15 cellular contexts compared by ENCODE assay signal in genomic region chr6:44561062-44561591, GRCh38.
DNase-seq lines count a peak whose midpoint lies in the region; ATAC-seq, FAIRE-seq and TF ChIP-seq lines count a peak whose summit lies in the region.
"Had no signal": no experiment of that assay in that cellular context is flagged by ENCODE, and none has a peak within 500 bp of the region (broad histone marks: within the 10 kb centered on the region; RNA-seq: fewer than 3 reads in every experiment).

No MANE protein-coding gene starts in this region.

- peak overlapping the region; percentile 85 for H3K27ac ChIP-seq in SJCRH30
- no peak overlapping the region for H3K27ac ChIP-seq in suprapubic skin
- H3K27ac ChIP-seq: A549, transverse colon had no signal

- ATAC-seq in activated CD8-positive, alpha-beta T cell treated with anti-CD3 and anti-CD28 coated beads for 36 hours = no peak
- no peak for ATAC-seq in activated CD8-positive, alpha-beta T cell treated with anti-CD3 and anti-CD28 coated beads, Interleukin-2, amount 10 ng/mL, durations not matched to agents 7 days and 5 days
- ATAC-seq in GM18505 (IDR thresholded peaks at IDR 0.05; ENCODE audit: unreplicated experiment) = no peak
- no peak for ATAC-seq in GM21381 (IDR thresholded peaks at IDR 0.05; ENCODE audit: unreplicated experiment)
- ATAC-seq: A549 had no signal

- peaks cover 14% of the 10 kb centered on the region for H3K4me1 Mint-ChIP-seq in activated CD8-positive, alpha-beta T cell treated with anti-CD3 and anti-CD28 coated beads for 36 hours (ENCODE audit: low read depth)
- peaks cover 7% of the 10 kb centered on the region for H3K4me1 Mint-ChIP-seq in activated CD8-positive, alpha-beta T cell treated with anti-CD3 and anti-CD28 coated beads, Interleukin-2, amount 10 ng/mL, durations not matched to agents 7 days and 5 days (ENCODE audit: low read depth)

- TF ChIP-seq POLR2A in suprapubic skin (IDR thresholded peaks at IDR 0.05) (no peak), GM18505 (IDR thresholded peaks at IDR 0.05; ENCODE audit: borderline replicate concordance, extremely low read depth, insufficient read depth, insufficient read length) (no peak)

- H3K4me3 ChIP-seq in SJCRH30 (peak overlapping the region; percentile 71), iPS-15b (ENCODE audit: low read depth, low read length) (peak overlapping the region; percentile 6), suprapubic skin (peak overlapping the region; percentile 29)
- H3K4me3 ChIP-seq: A549, lung had no signal

- H3K9ac ChIP-seq in iPS-15b (ENCODE audit: low read depth, low read length) = no peak overlapping the region

- TF ChIP-seq EP300 in suprapubic skin (IDR thresholded peaks at IDR 0.05) = no peak

- H3K4me3 Mint-ChIP-seq in activated CD8-positive, alpha-beta T cell treated with anti-CD3 and anti-CD28 coated beads for 36 hours = no peak overlapping the region
- H3K4me3 Mint-ChIP-seq in activated CD8-positive, alpha-beta T cell treated with anti-CD3 and anti-CD28 coated beads, Interleukin-2, amount 10 ng/mL, durations not matched to agents 7 days and 5 days = no peak overlapping the region
- H3K4me3 Mint-ChIP-seq: central memory CD8-positive, alpha-beta T cell had no signal

- no peaks in the 10 kb centered on the region for H3K9me3 Mint-ChIP-seq in activated CD8-positive, alpha-beta T cell treated with anti-CD3 and anti-CD28 coated beads for 36 hours
- no peaks in the 10 kb centered on the region for H3K9me3 Mint-ChIP-seq in activated CD8-positive, alpha-beta T cell treated with anti-CD3 and anti-CD28 coated beads, Interleukin-2, amount 10 ng/mL, durations not matched to agents 7 days and 5 days (ENCODE audit: insufficient read depth)
- H3K9me3 Mint-ChIP-seq: central memory CD8-positive, alpha-beta T cell had no signal

- POLR2A ChIA-PET in activated CD8-positive, alpha-beta T cell treated with anti-CD3 and anti-CD28 coated beads for 36 hours (lab: Charles Lee) = no interaction called here
- POLR2A ChIA-PET in activated CD8-positive, alpha-beta T cell treated with anti-CD3 and anti-CD28 coated beads, Interleukin-2, amount 10 ng/mL, durations not matched to agents 7 days and 5 days (lab: Charles Lee) = no interaction called here

- 8% methylated on average over 19 of the region's 25 CpGs for WGBS in suprapubic skin

- peak; percentile 26 for DNase-seq in activated CD8-positive, alpha-beta T cell treated with anti-CD3 and anti-CD28 coated beads for 36 hours
- no peak for DNase-seq in activated CD8-positive, alpha-beta T cell treated with anti-CD3 and anti-CD28 coated beads, Interleukin-2, amount 10 ng/mL, durations not matched to agents 7 days and 5 days
- peak; percentile 53 to 72 for DNase-seq in SJCRH30
- DNase-seq in suprapubic skin (ENCODE audit: low spot score in 2 of 2) = peak in 1 of 2 donors; percentile 65
- no peak for DNase-seq in RCC 7860 (ENCODE audit: low spot score)
- DNase-seq: NCI-H2171, nucleus accumbens, transverse colon had no signal

- H3K4me1 ChIP-seq in SJCRH30 = peaks cover 22% of the 10 kb centered on the region
- H3K4me1 ChIP-seq in iPS-15b (ENCODE audit: control insufficient read depth, insufficient read depth, low read length) = peaks cover 3% of the 10 kb centered on the region
- peaks cover 16% of the 10 kb centered on the region for H3K4me1 ChIP-seq in suprapubic skin
- H3K4me1 ChIP-seq: A549 had no signal

- intact Hi-C loops in activated CD8-positive, alpha-beta T cell treated with anti-CD3 and anti-CD28 coated beads for 36 hours (cut with micrococcal nuclease) = loop anchor here (10.0 kb wide), 1 partner anchor 86 kb away; no protein-coding TSS in a partner anchor

- no peaks in the 10 kb centered on the region for H3K36me3 ChIP-seq in SJCRH30
- H3K36me3 ChIP-seq in iPS-15b (ENCODE audit: control insufficient read depth, insufficient read depth, low read length) = no peaks in the 10 kb centered on the region
- no peaks in the 10 kb centered on the region for H3K36me3 ChIP-seq in suprapubic skin
- H3K36me3 ChIP-seq: transverse colon had no signal

- no peaks in the 10 kb centered on the region for H3K9me3 ChIP-seq in SJCRH30 (replicated peaks)
- no peaks in the 10 kb centered on the region for H3K9me3 ChIP-seq in iPS-15b (ENCODE audit: control insufficient read depth, insufficient read depth, low read length)
- no peaks in the 10 kb centered on the region for H3K9me3 ChIP-seq in suprapubic skin
- H3K9me3 ChIP-seq: A549, transverse colon had no signal

- no peaks in the 10 kb centered on the region for H3K36me3 Mint-ChIP-seq in activated CD8-positive, alpha-beta T cell treated with anti-CD3 and anti-CD28 coated beads for 36 hours (ENCODE audit: low read depth)
- H3K36me3 Mint-ChIP-seq in activated CD8-positive, alpha-beta T cell treated with anti-CD3 and anti-CD28 coated beads, Interleukin-2, amount 10 ng/mL, durations not matched to agents 7 days and 5 days (ENCODE audit: low read depth) = no peaks in the 10 kb centered on the region

- no peak for TF ChIP-seq CTCF in activated CD8-positive, alpha-beta T cell treated with anti-CD3 and anti-CD28 coated beads for 36 hours (IDR thresholded peaks at IDR 0.05)
- no peak for TF ChIP-seq CTCF in suprapubic skin (IDR thresholded peaks at IDR 0.05)

- CTCF ChIA-PET in activated CD8-positive, alpha-beta T cell treated with anti-CD3 and anti-CD28 coated beads for 36 hours (lab: Charles Lee) = interaction anchor here (1.6 kb wide), 1 partner anchor 85 kb away, joined by 13 read pairs; no protein-coding TSS in a partner anchor
- CTCF ChIA-PET in activated CD8-positive, alpha-beta T cell treated with anti-CD3 and anti-CD28 coated beads, Interleukin-2, amount 10 ng/mL, durations not matched to agents 7 days and 5 days (lab: Charles Lee) = no interaction called here

- FAIRE-seq in RCC 7860 (lab: Jason Lieb, UNC) = no peak
- FAIRE-seq: A549, D721Med had no signal

- no peak overlapping the region for H3K27ac Mint-ChIP-seq in activated CD8-positive, alpha-beta T cell treated with anti-CD3 and anti-CD28 coated beads for 36 hours
- H3K27ac Mint-ChIP-seq in activated CD8-positive, alpha-beta T cell treated with anti-CD3 and anti-CD28 coated beads, Interleukin-2, amount 10 ng/mL, durations not matched to agents 7 days and 5 days = no peak overlapping the region

- H3K27me3 ChIP-seq in SJCRH30 (no peaks in the 10 kb centered on the region), iPS-15b (ENCODE audit: control insufficient read depth, insufficient read depth, low read length) (no peaks in the 10 kb centered on the region), suprapubic skin (peaks cover 15% of the 10 kb centered on the region)

- H3K27me3 Mint-ChIP-seq in activated CD8-positive, alpha-beta T cell treated with anti-CD3 and anti-CD28 coated beads for 36 hours = peaks cover 24% of the 10 kb centered on the region
- H3K27me3 Mint-ChIP-seq in activated CD8-positive, alpha-beta T cell treated with anti-CD3 and anti-CD28 coated beads, Interleukin-2, amount 10 ng/mL, durations not matched to agents 7 days and 5 days (ENCODE audit: low read depth) = peaks cover 28% of the 10 kb centered on the region

Comparison
In these comparisons a context has a peak if more than half of its experiments do, and no peak if none do; other contexts are left out.
1. DNase-seq: peak in activated CD8-positive, alpha-beta T cell treated with anti-CD3 and anti-CD28 coated beads for 36 hours (single experiment) and SJCRH30 (2 of 2); none in activated CD8-positive, alpha-beta T cell treated with anti-CD3 and anti-CD28 coated beads, Interleukin-2, amount 10 ng/mL, durations not matched to agents 7 days and 5 days (single experiment) and RCC 7860 (single experiment).
2. H3K4me3 ChIP-seq: peak in every context shown above with its lines; median percentile 71 in SJCRH30; 29 in suprapubic skin; 6 in iPS-15b.